12 cellular contexts compared by ENCODE assay signal in genomic region chr16:4217246-4218131, GRCh38. TPM values are rescaled to one million over a fixed set of nuclear protein-coding genes. Genes with fewer than 3 reads are reported as not detected.
DNase-seq lines count a peak whose midpoint lies in the region; ATAC-seq and TF ChIP-seq lines count a peak whose summit lies in the region.
"Had no signal": no experiment of that assay in that cellular context is flagged by ENCODE, and none has a peak within 500 bp of the region (broad histone marks: within the 10 kb centered on the region; RNA-seq: fewer than 3 reads in every experiment).

No MANE protein-coding gene starts in this region.

- H3K4me3 ChIP-seq in endodermal cell (ENCODE audit: low read length) (no peak overlapping the region), lung (no peak overlapping the region), vagina (no peak overlapping the region)
- H3K4me3 ChIP-seq in CD4-positive, alpha-beta memory T cell (ENCODE audit: low read length in 2 of 2), result no peak overlapping the region

- whole genome bisulfite sequencing in endodermal cell (ENCODE audit: insufficient coverage in 1 of 2, insufficient read length in 1 of 2), 2 experiments, result 40 to 55% methylated on average over 12 to 20 of the region's 20 CpGs
- 60 to 78% methylated on average over 20 of the region's 20 CpGs for WGBS in lung, 2 donors

- POLR2A ChIA-PET in CD4-positive, alpha-beta memory T cell (lab: Charles Lee; ENCODE audit: partially characterized antibody), result no interaction called here

- TF ChIP-seq CTCF in endodermal cell (conservative IDR thresholded peaks at IDR 0.05) (no peak), lung (IDR thresholded peaks at IDR 0.05; ENCODE audit: control extremely low read depth, extremely low read depth) (no peak), vagina (IDR thresholded peaks at IDR 0.05) (no peak)

- TF ChIP-seq POLR2A in vagina (IDR thresholded peaks at IDR 0.05), result no peak

- ATAC-seq in lung (ENCODE audit: insufficient read depth, low FRiP score), result peak; percentile 12
- no peak for ATAC-seq in HG02973 (IDR thresholded peaks at IDR 0.05; ENCODE audit: unreplicated experiment)
- ATAC-seq in HG02885 (IDR thresholded peaks at IDR 0.05; ENCODE audit: poor library complexity, unreplicated experiment), result no peak

- no peaks in the 10 kb centered on the region for H3K36me3 Mint-ChIP-seq in endodermal cell (ENCODE audit: low read depth)
- no peaks in the 10 kb centered on the region for H3K36me3 Mint-ChIP-seq in CD4-positive, alpha-beta memory T cell

- H3K27ac Mint-ChIP-seq in endodermal cell, result no peak overlapping the region
- H3K27ac Mint-ChIP-seq in CD4-positive, alpha-beta memory T cell, result no peak overlapping the region

- CTCF ChIA-PET in CD4-positive, alpha-beta memory T cell (lab: Charles Lee; ENCODE audit: partially characterized antibody), result no interaction called here

- H3K4me1 ChIP-seq in endodermal cell (ENCODE audit: control insufficient read depth, insufficient read depth, low read length) (peaks cover 8% of the 10 kb centered on the region), lung (ENCODE audit: control insufficient read depth in 2 of 2, insufficient read depth in 2 of 2, low read length in 2 of 2) (peaks cover 3 to 6% of the 10 kb centered on the region in 2 donors), vagina (peaks cover 36% of the 10 kb centered on the region)
- H3K4me1 ChIP-seq in CD4-positive, alpha-beta memory T cell (ENCODE audit: insufficient read depth, low read length), result no peaks in the 10 kb centered on the region

- H3K36me3 ChIP-seq in endodermal cell (ENCODE audit: control insufficient read depth, insufficient read depth, low read length) (no peaks in the 10 kb centered on the region), lung (ENCODE audit: control insufficient read depth in 2 of 2, insufficient read depth in 2 of 2, low read length in 2 of 2) (no peaks in the 10 kb centered on the region), vagina (no peaks in the 10 kb centered on the region)
- H3K36me3 ChIP-seq in CD4-positive, alpha-beta memory T cell (ENCODE audit: insufficient read depth, low read length), result no peaks in the 10 kb centered on the region

- intact Hi-C loops in vagina (cut with DNase I), result no loop called here
- intact Hi-C loops in CD4-positive, alpha-beta memory T cell (cut with micrococcal nuclease), result no loop called here

- no peak overlapping the region for H3K9ac ChIP-seq in endodermal cell (ENCODE audit: extremely low read depth, low read length, poor library complexity, severe bottlenecking)

- H3K27me3 Mint-ChIP-seq in endodermal cell (ENCODE audit: insufficient read depth), result peaks cover 28% of the 10 kb centered on the region
- H3K27me3 Mint-ChIP-seq in CD4-positive, alpha-beta memory T cell, result peaks cover 0 to 5% of the 10 kb centered on the region in 2 donors

- H3K27ac ChIP-seq in endodermal cell (ENCODE audit: low read depth, low read length) (no peak overlapping the region), lung (ENCODE audit: low read depth in 1 of 2, low read length in 1 of 2) (peak overlapping the region in 1 of 2 donors; percentile 92), vagina (peak overlapping the region; percentile 36)
- H3K27ac ChIP-seq in CD4-positive, alpha-beta memory T cell (ENCODE audit: low read depth, low read length), result no peak overlapping the region

- DNase-seq in NCI-H2171 treated with DMSO at 0.1 percent for 48 hours (lab: John Stamatoyannopoulos, UW) (peak; percentile 57), NCI-H2171 (lab: John Stamatoyannopoulos, UW) (no peak), endodermal cell (peak; percentile 77), lung (ENCODE audit: low spot score) (no peak), vagina (ENCODE audit: extremely low spot score in 2 of 2) (no peak)
- DNase-seq in CD4-positive, alpha-beta memory T cell, result no peak
- DNase-seq: ACHN; dermis blood vessel endothelial cell; GDM1; stimulated activated CD8-positive, alpha-beta memory T cell treated with anti-CD3 and anti-CD28 coated beads, Interleukin-4, amount 100 ng/mL, for 48 hours had no signal

- no peak overlapping the region for H3K4me3 Mint-ChIP-seq in endodermal cell
- H3K4me3 Mint-ChIP-seq in CD4-positive, alpha-beta memory T cell, result no peak overlapping the region

- H3K27me3 ChIP-seq in endodermal cell (ENCODE audit: control insufficient read depth, insufficient read depth, low read length, poor library complexity, severe bottlenecking) (peaks cover 9% of the 10 kb centered on the region), lung (ENCODE audit: control insufficient read depth, insufficient read depth) (no peaks in the 10 kb centered on the region), vagina (no peaks in the 10 kb centered on the region)
- H3K27me3 ChIP-seq in CD4-positive, alpha-beta memory T cell (ENCODE audit: insufficient read depth, low read length), result no peaks in the 10 kb centered on the region

- H3K9me3 Mint-ChIP-seq in endodermal cell, result peaks cover 4% of the 10 kb centered on the region
- H3K9me3 Mint-ChIP-seq in CD4-positive, alpha-beta memory T cell, result no peaks in the 10 kb centered on the region

- no peaks in the 10 kb centered on the region for H3K9me3 ChIP-seq in endodermal cell (ENCODE audit: control insufficient read depth, low read length)
- H3K9me3 ChIP-seq in lung (ENCODE audit: control insufficient read depth in 2 of 2, insufficient read depth in 1 of 2, low read length in 1 of 2), result no peaks in the 10 kb centered on the region
- H3K9me3 ChIP-seq in vagina, result no peaks in the 10 kb centered on the region
- H3K9me3 ChIP-seq in CD4-positive, alpha-beta memory T cell (ENCODE audit: control insufficient read depth in 1 of 2, low read length in 2 of 2), result no peaks in the 10 kb centered on the region

- H3K4me1 Mint-ChIP-seq in endodermal cell, result peaks cover 16% of the 10 kb centered on the region
- H3K4me1 Mint-ChIP-seq in CD4-positive, alpha-beta memory T cell, result no peaks in the 10 kb centered on the region

RNA-seq across cellular contexts. Expression of gene SRL, which starts 24.4 kb away (rescaled TPM):
- total RNA-seq in endodermal cell (not detected), lung (1 to 10 TPM; 2.1 to 2.9 TPM), vagina (1.5 TPM)
- polyA plus RNA-seq in endodermal cell (2013, experiment 1 of 2), result 3.6 TPM
- polyA plus RNA-seq in endodermal cell (2013, experiment 2 of 2), result 2.6 TPM
- polyA plus RNA-seq in lung, result under 1 TPM; 0.30 to 0.37 TPM
- not detected for total RNA-seq in CD4-positive, alpha-beta memory T cell
- polyA plus RNA-seq in CD4-positive, alpha-beta memory T cell, result not detected

RNA-seq across cellular contexts. Expression of gene TFAP4, which starts 55.3 kb away (rescaled TPM):
- total RNA-seq in endodermal cell (10 to 100 TPM; 28.2 to 30.1 TPM), lung (10 to 100 TPM in 1 of 2 donors, 1 to 10 TPM in 1; 9.7 to 12.3 TPM), vagina (6.9 TPM)
- polyA plus RNA-seq in endodermal cell (2013, experiment 1 of 2), result 23.3 TPM
- polyA plus RNA-seq in endodermal cell (2013, experiment 2 of 2), result 19.3 TPM
- polyA plus RNA-seq in lung, result 10 to 100 TPM in 1 of 2 donors, 1 to 10 TPM in 1; 5.7 to 10.5 TPM
- total RNA-seq in CD4-positive, alpha-beta memory T cell, result 10 to 100 TPM; 25.2 to 27.3 TPM
- polyA plus RNA-seq in CD4-positive, alpha-beta memory T cell, result under 1 TPM; 0.59 to 1.00 TPM

Comparison
In these comparisons a context has a peak if more than half of its experiments do, and no peak if none do; other contexts are left out.
1. DNase-seq: peak in NCI-H2171 treated with DMSO at 0.1 percent for 48 hours (single experiment) and endodermal cell (single experiment); none in NCI-H2171 (single experiment), lung (single experiment), vagina (0 of 2) and CD4-positive, alpha-beta memory T cell (0 of 5).